ENCODE assay signal across 1 cellular context in genomic region chr5:39176740-39177628, GRCh38.
TF ChIP-seq lines count a peak whose summit lies in the region.

No MANE protein-coding gene starts in this region.

TF ChIP-seq in GM23338, 12 proteins besides CTCF, POLR2A, EP300 and RAD21 (continued from another document):
- no peak for TF ChIP-seq REST (IDR thresholded peaks at IDR 0.05; ENCODE audit: unreplicated experiment)
- no peak for TF ChIP-seq STAT1 (IDR thresholded peaks at IDR 0.05; ENCODE audit: unreplicated experiment)
- no peak for TF ChIP-seq NANOG (IDR thresholded peaks at IDR 0.05; ENCODE audit: borderline replicate concordance)
- TF ChIP-seq EZH2 (IDR thresholded peaks at IDR 0.05; ENCODE audit: low read depth, unreplicated experiment): no peak
